In the genomic region with DNA sequence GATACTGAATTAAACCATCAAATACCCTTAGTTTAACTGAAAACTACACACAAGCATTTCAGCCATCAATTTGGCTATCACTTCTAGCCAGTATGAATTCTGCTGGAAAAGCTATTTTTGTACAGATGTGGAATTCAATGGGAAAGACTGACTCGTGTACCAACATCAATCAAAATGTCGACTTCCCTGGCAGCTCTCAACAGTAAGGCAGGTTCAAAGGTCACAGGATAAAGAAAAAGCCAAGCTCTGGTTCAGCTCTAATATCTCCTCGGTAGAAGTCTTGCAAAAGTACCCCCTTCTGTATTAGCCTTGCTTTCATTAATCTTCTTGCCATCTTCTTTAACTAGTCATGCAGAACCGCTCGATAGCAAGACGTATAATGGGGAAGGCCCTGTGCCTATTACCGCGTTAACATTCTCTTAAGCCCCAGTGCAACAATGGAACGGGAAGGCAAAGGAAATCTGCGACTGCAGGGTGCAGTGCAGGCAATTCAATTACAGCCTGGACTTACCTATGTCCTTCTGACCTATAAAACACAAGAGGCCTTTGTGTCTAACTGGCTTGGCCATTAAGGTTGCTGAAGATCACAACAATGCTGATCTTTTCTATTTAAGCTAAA, we compare ENCODE assay signal across 17 cellular contexts.
DNase-seq lines count a peak whose midpoint lies in the region; ATAC-seq and TF ChIP-seq lines count a peak whose summit lies in the region.
"Had no signal": no experiment of that assay in that cellular context is flagged by ENCODE, and none has a peak within 500 bp of the region (broad histone marks: within the 10 kb centered on the region; RNA-seq: fewer than 3 reads in every experiment).

No MANE protein-coding gene starts in this region.

- WGBS in endodermal cell (ENCODE audit: insufficient coverage in 1 of 2, insufficient read length in 1 of 2), 2 experiments, result 67 to 87% methylated on average over 10 of the region's 10 CpGs
- WGBS in neuronal stem cell (ENCODE audit: extremely low coverage in 2 of 2, insufficient read length in 2 of 2, insufficient replicate concordance in 1 of 2), 2 donors, result no CpG with 5 or more reads among the region's 10 CpGs

- H2AK5ac ChIP-seq in neuronal stem cell (ENCODE audit: low read depth, low read length), result no peak overlapping the region

- no peak overlapping the region for H3K23ac ChIP-seq in neuronal stem cell (ENCODE audit: low read depth, low read length, poor library complexity)

- no peaks in the 10 kb centered on the region for H3K79me1 ChIP-seq in neuronal stem cell (ENCODE audit: low read depth, low read length)

- H3K14ac ChIP-seq in neuronal stem cell (ENCODE audit: low read length), result no peak overlapping the region

- H3K4me3 ChIP-seq in HAP-1 (no peak overlapping the region), endodermal cell (ENCODE audit: low read length) (no peak overlapping the region), neuronal stem cell (ENCODE audit: low read length in 2 of 2) (no peak overlapping the region)
- H3K4me3 ChIP-seq: gastrocnemius medialis, lower lobe of right lung had no signal

- H4K91ac ChIP-seq in neuronal stem cell (ENCODE audit: low read depth, low read length, poor library complexity), result no peak overlapping the region

- H3K4me3 Mint-ChIP-seq in endodermal cell, result no peak overlapping the region
- H3K4me3 Mint-ChIP-seq in naive thymus-derived CD8-positive, alpha-beta T cell, result no peak overlapping the region
- H3K4me3 Mint-ChIP-seq: H9; naive thymus-derived CD4-positive, alpha-beta T cell; T-helper 17 cell had no signal

- H3K4ac ChIP-seq in neuronal stem cell (ENCODE audit: low read length), result no peak overlapping the region

- no peaks in the 10 kb centered on the region for H3K27me3 Mint-ChIP-seq in endodermal cell (ENCODE audit: insufficient read depth)
- no peaks in the 10 kb centered on the region for H3K27me3 Mint-ChIP-seq in naive thymus-derived CD8-positive, alpha-beta T cell
- H3K27me3 Mint-ChIP-seq: naive thymus-derived CD4-positive, alpha-beta T cell; T-helper 17 cell had no signal

- H3K4me2 ChIP-seq in neuronal stem cell (ENCODE audit: insufficient read depth, low read length, poor library complexity, severe bottlenecking), result no peak overlapping the region

- no peak overlapping the region for H4K8ac ChIP-seq in neuronal stem cell (ENCODE audit: low read depth, low read length)

- peaks cover 34% of the 10 kb centered on the region for H3K36me3 Mint-ChIP-seq in endodermal cell (ENCODE audit: low read depth)
- H3K36me3 Mint-ChIP-seq in naive thymus-derived CD8-positive, alpha-beta T cell, result peaks cover 21 to 48% (median 47%) of the 10 kb centered on the region in 3 donors

- in situ Hi-C loops in HAP-1 (cut with MboI; ENCODE audit: low sequenced_read_pairs), result no loop called here

- H3K27ac ChIP-seq in endodermal cell (ENCODE audit: low read depth, low read length) (peak overlapping the region; percentile 62), neuronal stem cell (replicated peaks; ENCODE audit: low read length) (peak overlapping the region; percentile 54)
- H3K27ac ChIP-seq: gastrocnemius medialis, lower lobe of right lung had no signal

- POLR2A ChIA-PET in naive thymus-derived CD8-positive, alpha-beta T cell (lab: Charles Lee), result no interaction called here

- H3K27ac Mint-ChIP-seq in endodermal cell, result no peak overlapping the region
- H3K27ac Mint-ChIP-seq in naive thymus-derived CD8-positive, alpha-beta T cell, result no peak overlapping the region
- H3K27ac Mint-ChIP-seq: H9; naive thymus-derived CD4-positive, alpha-beta T cell; T-helper 17 cell had no signal

- H3K9ac ChIP-seq in endodermal cell (ENCODE audit: extremely low read depth, low read length, poor library complexity, severe bottlenecking) (no peak overlapping the region), neuronal stem cell (ENCODE audit: low read depth, low read length, poor library complexity) (no peak overlapping the region)

- H3K27me3 ChIP-seq in HAP-1 (ENCODE audit: low read depth) (no peaks in the 10 kb centered on the region), endodermal cell (ENCODE audit: control insufficient read depth, insufficient read depth, low read length, poor library complexity, severe bottlenecking) (no peaks in the 10 kb centered on the region), neuronal stem cell (ENCODE audit: control insufficient read depth in 3 of 3, insufficient read depth in 3 of 3, low read depth in 1 of 3, low read length in 3 of 3) (no peaks in the 10 kb centered on the region)
- H3K27me3 ChIP-seq: gastrocnemius medialis had no signal

- no peak for ATAC-seq in naive thymus-derived CD8-positive, alpha-beta T cell
- ATAC-seq in GM18519 (IDR thresholded peaks at IDR 0.05; ENCODE audit: low FRiP score, unreplicated experiment), result no peak
- ATAC-seq: gastrocnemius medialis; lower lobe of right lung; naive thymus-derived CD4-positive, alpha-beta T cell; T-helper 17 cell had no signal

- H3K4me1 ChIP-seq in HAP-1 (peaks cover 30% of the 10 kb centered on the region), endodermal cell (ENCODE audit: control insufficient read depth, insufficient read depth, low read length) (no peaks in the 10 kb centered on the region), neuronal stem cell (ENCODE audit: control insufficient read depth in 2 of 2, insufficient read depth in 1 of 2, low read depth in 1 of 2, low read length in 2 of 2) (peaks cover 36% of the 10 kb centered on the region in 2 donors)
- H3K4me1 ChIP-seq: gastrocnemius medialis had no signal

- peaks cover 8% of the 10 kb centered on the region for H3K4me1 Mint-ChIP-seq in endodermal cell
- H3K4me1 Mint-ChIP-seq in naive thymus-derived CD8-positive, alpha-beta T cell, result no peaks in the 10 kb centered on the region
- H3K4me1 Mint-ChIP-seq: naive thymus-derived CD4-positive, alpha-beta T cell; T-helper 17 cell had no signal

- no peak overlapping the region for H2BK5ac ChIP-seq in neuronal stem cell (ENCODE audit: low read length)

- no peaks in the 10 kb centered on the region for H3K9me3 ChIP-seq in HAP-1
- H3K9me3 ChIP-seq in endodermal cell (ENCODE audit: control insufficient read depth, low read length), result peaks cover 22% of the 10 kb centered on the region
- H3K9me3 ChIP-seq in neuronal stem cell (replicated peaks in 1 of 2; ENCODE audit: control insufficient read depth in 2 of 2, insufficient read depth in 1 of 2, low read depth in 1 of 2, low read length in 2 of 2), result peaks cover under 1 to 12% of the 10 kb centered on the region in 2 donors
- H3K9me3 ChIP-seq: gastrocnemius medialis, lower lobe of right lung had no signal

- peaks cover 28% of the 10 kb centered on the region for H3K9me3 Mint-ChIP-seq in endodermal cell
- H3K9me3 Mint-ChIP-seq in naive thymus-derived CD8-positive, alpha-beta T cell, result peaks cover 0 to 18% (median 4%) of the 10 kb centered on the region in 9 donors

- no peak overlapping the region for H2BK120ac ChIP-seq in neuronal stem cell (ENCODE audit: low read depth, low read length)

- no peak for TF ChIP-seq CTCF in endodermal cell (conservative IDR thresholded peaks at IDR 0.05)

- H2BK15ac ChIP-seq in neuronal stem cell (ENCODE audit: low read length), result no peak overlapping the region

- no peak overlapping the region for H3K18ac ChIP-seq in neuronal stem cell (ENCODE audit: low read length)

- peak; percentile 57 to 73 for DNase-seq in HAP-1 (ENCODE audit: low spot score in 2 of 2)
- peak; percentile 75 for DNase-seq in NCI-H524 treated with DMSO at 0.1 percent for 48 hours (lab: John Stamatoyannopoulos, UW)
- no peak for DNase-seq in endodermal cell
- peak; percentile 66 for DNase-seq in neuronal stem cell (ENCODE audit: low spot score)
- no peak for DNase-seq in GF-D8 (lab: John Stamatoyannopoulos, UW)
- no peak for DNase-seq in naive thymus-derived CD8-positive, alpha-beta T cell
- DNase-seq in COLO668 (lab: John Stamatoyannopoulos, UW; ENCODE audit: unreplicated experiment), result no peak
- DNase-seq: AML-193; cerebellar nuclear complex; gastrocnemius medialis; H9; lower lobe of right lung; naive thymus-derived CD4-positive, alpha-beta T cell; right cardiac atrium; stimulated activated CD4-positive, alpha-beta T cell treated with anti-CD3 and anti-CD28 coated beads, Interleukin-1b, Interleukin-23, amount 100 ng/mL, for 48 hours; T-helper 17 cell had no signal

- H3K36me3 ChIP-seq in HAP-1 (replicated peaks), result no peaks in the 10 kb centered on the region
- peaks cover 12% of the 10 kb centered on the region for H3K36me3 ChIP-seq in endodermal cell (ENCODE audit: control insufficient read depth, insufficient read depth, low read length)
- peaks cover 0 to 3% of the 10 kb centered on the region in 2 donors for H3K36me3 ChIP-seq in neuronal stem cell (replicated peaks in 1 of 2; ENCODE audit: control insufficient read depth in 2 of 2, insufficient read depth in 2 of 2, low read length in 2 of 2)

- H2AFZ ChIP-seq in neuronal stem cell (ENCODE audit: low read length), result no peak overlapping the region

- no peak overlapping the region for H2BK12ac ChIP-seq in neuronal stem cell (ENCODE audit: low read length)

Comparison
In these comparisons a context has a peak if more than half of its experiments do, and no peak if none do; other contexts are left out.
1. DNase-seq: peak in HAP-1 (2 of 2), NCI-H524 treated with DMSO at 0.1 percent for 48 hours (single experiment) and neuronal stem cell (single experiment); none in endodermal cell (single experiment), GF-D8 (single experiment), naive thymus-derived CD8-positive, alpha-beta T cell (0 of 10) and COLO668 (single experiment).